20 cellular contexts compared by ENCODE assay signal in the genomic region with DNA sequence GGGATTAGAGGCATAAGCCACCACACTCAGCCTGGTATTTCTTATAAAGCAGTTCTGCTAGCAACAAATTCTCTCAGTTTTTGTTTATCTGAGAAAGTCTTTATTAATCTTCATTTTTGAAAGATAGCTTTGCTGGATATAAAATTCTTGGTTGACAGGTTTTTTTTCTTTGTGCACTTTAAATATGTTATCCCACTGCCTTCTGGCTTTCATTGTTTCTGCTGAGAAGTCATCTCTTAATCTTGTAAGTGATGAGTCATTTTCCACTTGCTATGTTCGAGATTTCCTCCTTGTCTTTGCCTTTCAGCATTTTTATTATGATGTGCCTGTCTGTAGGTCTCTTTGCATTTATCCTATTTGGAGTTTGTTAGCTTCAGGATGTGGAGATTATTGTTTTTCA.
"Had no signal": no experiment of that assay in that cellular context is flagged by ENCODE, and none has a peak within 500 bp of the region (broad histone marks: within the 10 kb centered on the region; RNA-seq: fewer than 3 reads in every experiment).

No MANE protein-coding gene starts in this region.

- FAIRE-seq: colon had no signal

- H3K27ac ChIP-seq: body of pancreas, dorsolateral prefrontal cortex, gastrocnemius medialis, heart left ventricle, prostate gland, right atrium auricular region, suprapubic skin, transverse colon, uterus had no signal

- ATAC-seq: activated CD8-positive, alpha-beta T cell treated with anti-CD3 and anti-CD28 coated beads for 36 hours; activated T-helper 17 cell treated with anti-CD3 and anti-CD28 coated beads, Interleukin-2, amount 50 U/mL, for 72 hours; body of pancreas; gastrocnemius medialis; heart left ventricle; left ventricle myocardium superior; naive thymus-derived CD8-positive, alpha-beta T cell had no signal

- DNase-seq: activated CD4-positive, alpha-beta T cell treated with anti-CD3 and anti-CD28 coated beads, Interleukin-2, amount 10 ng/mL, durations not matched to agents 24 days and 14 days; activated CD8-positive, alpha-beta T cell treated with anti-CD3 and anti-CD28 coated beads for 36 hours; activated naive CD4-positive, alpha-beta T cell; activated naive CD8-positive, alpha-beta T cell treated with anti-CD3 and anti-CD28 coated beads, Interleukin-2, amount 10 ng/mL, durations not matched to agents 7 days and 5 days; activated T-cell treated with anti-CD3 and anti-CD28 coated beads, Interleukin-2, amount 50 U/mL, for 1 hour; body of pancreas; dorsolateral prefrontal cortex; gastrocnemius medialis; heart left ventricle; kidney glomerular epithelial cell; left ventricle myocardium superior; stimulated activated CD4-positive, alpha-beta T cell treated with anti-CD3 and anti-CD28 coated beads, Interleukin-2, amount 100 ng/mL, for 24 hours; transverse colon; uterus had no signal

- H3K27me3 ChIP-seq: body of pancreas, dorsolateral prefrontal cortex, gastrocnemius medialis, heart left ventricle, right atrium auricular region, suprapubic skin, transverse colon, uterus had no signal

- H3K36me3 ChIP-seq: gastrocnemius medialis, heart left ventricle, prostate gland, right atrium auricular region, suprapubic skin, transverse colon, uterus had no signal

- H3K4me1 ChIP-seq: body of pancreas, gastrocnemius medialis, heart left ventricle, prostate gland, right atrium auricular region, suprapubic skin, uterus had no signal

- H3K9me3 ChIP-seq: prostate gland had no signal

- H3K4me3 ChIP-seq: body of pancreas, dorsolateral prefrontal cortex, gastrocnemius medialis, heart left ventricle, prostate gland, right atrium auricular region, suprapubic skin, transverse colon, uterus had no signal
